19 cellular contexts compared by ENCODE assay signal in the genomic region with DNA sequence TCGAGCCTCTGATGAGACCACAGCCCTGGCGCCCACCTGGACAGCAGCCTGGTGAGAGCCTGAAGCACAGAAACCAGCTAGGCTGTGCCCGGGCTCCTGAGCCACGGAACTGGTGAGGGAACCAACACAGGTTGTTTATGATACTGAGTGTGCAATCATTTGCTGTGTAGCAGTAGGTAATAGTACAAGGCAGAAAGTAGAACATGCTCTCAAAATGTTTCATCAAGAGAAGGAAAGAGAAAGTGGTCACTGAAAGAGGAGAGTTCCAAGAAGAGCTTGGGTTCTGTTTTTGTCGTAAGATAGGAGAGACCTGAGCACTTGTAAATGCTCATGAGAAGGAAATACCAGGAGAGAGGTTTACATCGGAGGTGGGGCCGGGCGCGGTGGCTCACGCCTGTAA.
DNase-seq lines count a peak whose midpoint lies in the region; ATAC-seq lines count a peak whose summit lies in the region.
"Had no signal": no experiment of that assay in that cellular context is flagged by ENCODE, and none has a peak within 500 bp of the region (broad histone marks: within the 10 kb centered on the region; RNA-seq: fewer than 3 reads in every experiment).

No MANE protein-coding gene starts in this region.

- H3K27ac Mint-ChIP-seq in activated naive CD4-positive, alpha-beta T cell treated with anti-CD3 and anti-CD28 coated beads, Interleukin-2, amount 50 U/mL, for 24 hours = peak overlapping the region; percentile 97
- peak overlapping the region; percentile 90 for H3K27ac Mint-ChIP-seq in activated CD4-positive, alpha-beta memory T cell treated with anti-CD3 and anti-CD28 coated beads for 36 hours
- peak overlapping the region; percentile 95 to 97 for H3K27ac Mint-ChIP-seq in effector memory CD8-positive, alpha-beta T cell

- peaks cover 30% of the 10 kb centered on the region for H3K36me3 Mint-ChIP-seq in activated naive CD4-positive, alpha-beta T cell treated with anti-CD3 and anti-CD28 coated beads, Interleukin-2, amount 50 U/mL, for 24 hours
- peaks cover 39% of the 10 kb centered on the region for H3K36me3 Mint-ChIP-seq in activated CD4-positive, alpha-beta memory T cell treated with anti-CD3 and anti-CD28 coated beads for 36 hours
- H3K36me3 Mint-ChIP-seq in effector memory CD8-positive, alpha-beta T cell (ENCODE audit: insufficient read depth) = peaks cover 78% of the 10 kb centered on the region

- H3K27me3 Mint-ChIP-seq in activated naive CD4-positive, alpha-beta T cell treated with anti-CD3 and anti-CD28 coated beads, Interleukin-2, amount 50 U/mL, for 24 hours = no peaks in the 10 kb centered on the region
- H3K27me3 Mint-ChIP-seq in activated CD4-positive, alpha-beta memory T cell treated with anti-CD3 and anti-CD28 coated beads for 36 hours = no peaks in the 10 kb centered on the region
- no peaks in the 10 kb centered on the region for H3K27me3 Mint-ChIP-seq in effector memory CD8-positive, alpha-beta T cell

- no peak for ATAC-seq in effector memory CD8-positive, alpha-beta T cell (replicated peaks)
- no peak for ATAC-seq in GM18502 (IDR thresholded peaks at IDR 0.05; ENCODE audit: poor library complexity, unreplicated experiment)

- no peak for DNase-seq in activated naive CD4-positive, alpha-beta T cell (lab: John Stamatoyannopoulos, UW)
- DNase-seq in activated CD4-positive, alpha-beta memory T cell treated with anti-CD3 and anti-CD28 coated beads for 36 hours = peak; percentile 43
- DNase-seq in effector memory CD8-positive, alpha-beta T cell = no peak
- DNase-seq in substantia nigra (lab: John Stamatoyannopoulos, UW) (no peak), NCI-H2081 treated with DMSO at 0.1 percent for 48 hours (lab: John Stamatoyannopoulos, UW) (no peak), dermis blood vessel endothelial cell (no peak)
- DNase-seq: activated CD8-positive, alpha-beta memory T cell treated with anti-CD3 and anti-CD28 coated beads, Interleukin-2, amount 50 U/mL, for 4 hours; amniotic stem cell; central memory CD4-positive, alpha-beta T cell; GDM1; HCEC 1CT; heart right ventricle; KBM-7; NCI-H2029 treated with DMSO at 0.1 percent for 48 hours; posterior cingulate gyrus had no signal

- CTCF ChIA-PET in activated CD4-positive, alpha-beta memory T cell treated with anti-CD3 and anti-CD28 coated beads for 36 hours (lab: Charles Lee) = no interaction called here

- POLR2A ChIA-PET in activated CD4-positive, alpha-beta memory T cell treated with anti-CD3 and anti-CD28 coated beads for 36 hours (lab: Charles Lee) = interaction anchor here (0.7 to 1.0 kb wide), 2 partner anchors 12 to 17 kb away, joined by 3 read pairs; no protein-coding TSS in a partner anchor

- peaks cover 100% of the 10 kb centered on the region for H3K4me1 Mint-ChIP-seq in activated naive CD4-positive, alpha-beta T cell treated with anti-CD3 and anti-CD28 coated beads, Interleukin-2, amount 50 U/mL, for 24 hours
- H3K4me1 Mint-ChIP-seq in activated CD4-positive, alpha-beta memory T cell treated with anti-CD3 and anti-CD28 coated beads for 36 hours (ENCODE audit: low read depth) = peaks cover 91% of the 10 kb centered on the region
- peaks cover 79 to 81% of the 10 kb centered on the region in 2 donors for H3K4me1 Mint-ChIP-seq in effector memory CD8-positive, alpha-beta T cell (ENCODE audit: low read depth in 2 of 2)

- H3K27ac ChIP-seq in substantia nigra (ENCODE audit: low read depth, low read length, poor library complexity, severe bottlenecking) = peak overlapping the region; percentile 49
- H3K27ac ChIP-seq: HL-60, VCaP had no signal

- intact Hi-C loops in activated CD4-positive, alpha-beta memory T cell treated with anti-CD3 and anti-CD28 coated beads for 36 hours (cut with micrococcal nuclease) = loop anchor here (10.0 kb wide), 1 partner anchor 382 kb away; no protein-coding TSS in a partner anchor

- no peaks in the 10 kb centered on the region for H3K9me3 Mint-ChIP-seq in activated naive CD4-positive, alpha-beta T cell treated with anti-CD3 and anti-CD28 coated beads, Interleukin-2, amount 50 U/mL, for 24 hours
- no peaks in the 10 kb centered on the region for H3K9me3 Mint-ChIP-seq in activated CD4-positive, alpha-beta memory T cell treated with anti-CD3 and anti-CD28 coated beads for 36 hours
- H3K9me3 Mint-ChIP-seq in effector memory CD8-positive, alpha-beta T cell = peaks cover 0 to 2% of the 10 kb centered on the region in 2 donors

- peak overlapping the region; percentile 40 for H3K4me3 Mint-ChIP-seq in activated naive CD4-positive, alpha-beta T cell treated with anti-CD3 and anti-CD28 coated beads, Interleukin-2, amount 50 U/mL, for 24 hours
- no peak overlapping the region for H3K4me3 Mint-ChIP-seq in activated CD4-positive, alpha-beta memory T cell treated with anti-CD3 and anti-CD28 coated beads for 36 hours
- peak overlapping the region; percentile 56 to 78 for H3K4me3 Mint-ChIP-seq in effector memory CD8-positive, alpha-beta T cell
